ENCODE assay signal across 29 cellular contexts in the genomic region with DNA sequence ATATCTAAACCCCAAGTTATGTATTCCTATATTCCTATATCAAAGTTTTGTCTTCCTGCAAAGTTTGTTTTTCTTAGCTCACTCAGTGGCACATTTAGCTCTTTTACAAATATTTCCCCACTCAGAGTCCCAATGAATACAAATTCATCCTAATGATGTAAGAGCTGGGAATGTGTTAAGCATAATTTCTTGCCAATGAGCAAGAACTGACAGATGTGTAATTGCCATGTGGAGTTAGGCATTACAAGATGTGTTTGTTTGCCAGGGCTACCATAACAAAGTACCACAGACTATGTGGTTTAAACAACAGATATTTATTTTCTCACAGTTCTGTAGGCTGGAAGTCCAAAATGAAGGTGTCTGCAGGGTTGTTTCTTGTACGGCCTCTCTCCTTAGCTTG.
"Had no signal": no experiment of that assay in that cellular context is flagged by ENCODE, and none has a peak within 500 bp of the region (broad histone marks: within the 10 kb centered on the region; RNA-seq: fewer than 3 reads in every experiment).

No MANE protein-coding gene starts in this region.

- H3K36me3 ChIP-seq: brain microvascular endothelial cell, MG63 had no signal

- DNase-seq: activated B cell treated with CpG ODN at 0.5 μM for 24 hours; activated CD4-positive, alpha-beta memory T cell treated with anti-CD3 and anti-CD28 coated beads for 36 hours; activated CD4-positive, alpha-beta T cell treated with anti-CD3 and anti-CD28 coated beads for 4 hours; activated CD4-positive, alpha-beta T cell treated with anti-CD3 and anti-CD28 coated beads, Interleukin-2, amount 50 U/mL, for 1 hour; activated CD4-positive, CD25-positive, alpha-beta regulatory T cell treated with anti-CD3 and anti-CD28 coated beads, Interleukin-2, amount 50 U/mL, for 72 hours; activated CD8-positive, alpha-beta memory T cell treated with anti-CD3 and anti-CD28 coated beads, Interleukin-2, amount 50 U/mL, for 48 hours; activated effector memory CD4-positive, alpha-beta T cell treated with Interleukin-2 at 50 U/mL for 16 hours; activated naive CD4-positive, alpha-beta T cell treated with anti-CD3 and anti-CD28 coated beads, Interleukin-2, amount 10 ng/mL, durations not matched to agents 7 days and 5 days; activated T-cell treated with anti-CD3 and anti-CD28 coated beads, Interleukin-2, amount 50 U/mL, for 48 hours; amniotic stem cell; aorta; Karpas-422; KBM-7; MG63; MV-4-11; NCI-H1092; NCI-H1436 treated with DMSO at 0.1 percent for 48 hours; NCI-H187; NCI-H2081 treated with DMSO at 0.1 percent for 48 hours; NCI-H446 treated with DMSO at 0.1 percent for 48 hours; NCI-H524; SIG-M5; T-cell; T-helper 17 cell had no signal

- H3K27me3 ChIP-seq: brain microvascular endothelial cell, MG63 had no signal

- ATAC-seq: Panc1, Right ventricle myocardium inferior, SK-N-SH treated with all-trans-retinoic acid at 6 μM for 48 hours, T-cell, T-helper 17 cell had no signal

- H3K27ac ChIP-seq: brain microvascular endothelial cell, VCaP had no signal

- H3K4me3 ChIP-seq: MG63 had no signal
